8 cellular contexts compared by ENCODE assay signal in the genomic region with DNA sequence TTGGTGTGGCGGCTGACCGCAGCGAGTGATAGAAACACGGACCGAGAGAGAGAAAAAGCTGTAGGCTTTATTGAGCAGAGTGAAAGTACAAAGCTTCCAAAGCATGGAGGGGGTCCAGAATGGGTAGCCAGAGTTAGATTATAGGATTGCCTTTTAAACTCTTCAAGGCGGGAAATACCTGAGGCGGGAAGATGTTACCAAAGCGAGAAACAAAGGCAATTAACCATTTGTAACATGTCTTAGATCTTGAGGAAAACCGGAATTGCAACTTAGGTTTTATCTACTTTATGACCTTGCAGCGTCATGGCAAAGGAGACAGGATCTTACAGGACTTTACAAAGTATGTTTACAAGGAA.
A peak's percentile ranks its signal among the peaks of the same experiment; 100 is the strongest.
DNase-seq lines count a peak whose midpoint lies in the region; ATAC-seq, FAIRE-seq and TF ChIP-seq lines count a peak whose summit lies in the region.
"Not testable (repeated sequence)": the region's sequence is repeated elsewhere in the genome, so short reads cannot be mapped to it uniquely, and the experiment has no call there.

No MANE protein-coding gene starts in this region.

- H3K4me3 Mint-ChIP-seq in GM23338 = not testable (repeated sequence)
- H3K4me3 Mint-ChIP-seq in activated CD8-positive, alpha-beta memory T cell treated with anti-CD3 and anti-CD28 coated beads, Interleukin-2, amount 10 ng/mL, durations not matched to agents 7 days and 5 days = peak overlapping the region; percentile 81
- H3K4me3 Mint-ChIP-seq in naive thymus-derived CD8-positive, alpha-beta T cell = peak overlapping the region; percentile 68 to 91 (median 77)

- not testable (repeated sequence) for H3K4me3 ChIP-seq in GM23338; PC-3 (ENCODE audit: low read length); GM12878; left ventricle myocardium inferior
- peak overlapping the region in 4 of 8 donors; percentile 12 to 60 (median 28) for H3K4me3 ChIP-seq in spleen

- not testable (repeated sequence) for TF ChIP-seq POLR2A in GM12878 (IDR thresholded peaks at IDR 0.05; ENCODE audit: low read depth, low read length); spleen (IDR thresholded peaks at IDR 0.05)

- H3K27me3 Mint-ChIP-seq in GM23338 (ENCODE audit: insufficient read depth, low read depth, poor library complexity); activated CD8-positive, alpha-beta memory T cell treated with anti-CD3 and anti-CD28 coated beads, Interleukin-2, amount 10 ng/mL, durations not matched to agents 7 days and 5 days; naive thymus-derived CD8-positive, alpha-beta T cell: not testable (repeated sequence)

- not testable (repeated sequence) for H3K36me3 ChIP-seq in GM23338 (ENCODE audit: insufficient read depth); PC-3 (ENCODE audit: low read depth, low read length); GM12878 (ENCODE audit: control insufficient read depth in 2 of 2, insufficient read depth in 2 of 2, low read length in 1 of 2); left ventricle myocardium inferior; spleen

- SMC1A ChIA-PET in GM12878 (lab: Charles Lee; ENCODE audit: uncharacterized antibody, unreplicated experiment) = interaction anchor here (0.8 to 5.2 kb wide), 35 partner anchors 9 to 437 kb away, joined by 3 to 80 read pairs (median 10); a partner anchor contains a TSS

- not testable (repeated sequence) for DNase-seq in GM23338 (ENCODE audit: low spot score); PC-3; activated CD8-positive, alpha-beta memory T cell treated with anti-CD3 and anti-CD28 coated beads, Interleukin-2, amount 10 ng/mL, durations not matched to agents 7 days and 5 days; GM12878 (ENCODE audit: low read depth, low spot score); left ventricle myocardium inferior; naive thymus-derived CD8-positive, alpha-beta T cell; spleen

- peak overlapping the region; percentile 18; the same call in 1 of the 2 replicates for H3K27ac Mint-ChIP-seq in GM23338
- H3K27ac Mint-ChIP-seq in activated CD8-positive, alpha-beta memory T cell treated with anti-CD3 and anti-CD28 coated beads, Interleukin-2, amount 10 ng/mL, durations not matched to agents 7 days and 5 days = peak overlapping the region; percentile 91
- peak overlapping the region; percentile 43 to 93 (median 86) for H3K27ac Mint-ChIP-seq in naive thymus-derived CD8-positive, alpha-beta T cell

- CTCF ChIA-PET in PC-3 (lab: Charles Lee) = interaction anchor here (0.6 to 1.1 kb wide), 6 partner anchors 9 to 121 kb away, joined by 3 to 23 read pairs (median 4); no protein-coding TSS in a partner anchor
- CTCF ChIA-PET in activated CD8-positive, alpha-beta memory T cell treated with anti-CD3 and anti-CD28 coated beads, Interleukin-2, amount 10 ng/mL, durations not matched to agents 7 days and 5 days (lab: Charles Lee) = interaction anchor here (0.9 to 5.4 kb wide), 27 partner anchors 8 to 264 kb away, joined by 3 to 157 read pairs (median 4); a partner anchor contains a TSS
- CTCF ChIA-PET in GM12878 (lab: Yijun Ruan, JAX) = interaction anchor here (0.7 to 6.0 kb wide), 60 partner anchors 9 to 517 kb away, joined by 3 to 247 read pairs (median 6); a partner anchor contains a TSS

- H3K4me2 ChIP-seq in GM23338 (peak overlapping the region; percentile 60; the same call in 1 of the 2 replicates), GM12878 (ENCODE audit: control insufficient read depth, insufficient read depth) (0 out of 2 replicates have a peak overlapping the region, but pooled peaks have one; percentile 10)
- H3K4me2 ChIP-seq in PC-3 (ENCODE audit: low read length) = not testable (repeated sequence)

- not testable (repeated sequence) for H3K9ac ChIP-seq in PC-3 (ENCODE audit: low read length); GM12878 (ENCODE audit: control insufficient read depth, insufficient read depth, low read length)

- H3K4me1 ChIP-seq in GM23338 (ENCODE audit: insufficient read depth); PC-3 (ENCODE audit: insufficient read depth, low read length); GM12878 (ENCODE audit: control insufficient read depth, insufficient read depth, low read length): not testable (repeated sequence)
- H3K4me1 ChIP-seq in left ventricle myocardium inferior (peaks cover 17% of the 10 kb centered on the region), spleen (peaks cover 0 to 68% (median 44%) of the 10 kb centered on the region in 6 donors)

- not testable (repeated sequence) for TF ChIP-seq RAD21 in GM12878 (IDR thresholded peaks at IDR 0.05; ENCODE audit: insufficient read depth, low read depth, low read length)

- H3F3A ChIP-seq in GM23338 (replicated peaks; ENCODE audit: low read depth); PC-3 (ENCODE audit: low read length, unreplicated experiment): not testable (repeated sequence)

- intact Hi-C loops in PC-3 (cut with micrococcal nuclease); left ventricle myocardium inferior (cut with micrococcal nuclease); spleen (cut with DNase I; ENCODE audit: low total_unique reads): not testable (repeated sequence)
- intact Hi-C loops in GM12878 (cut with micrococcal nuclease; ENCODE audit: unreplicated experiment) = loop anchor here (5.0 kb wide), 2 partner anchors 36 to 229 kb away; no protein-coding TSS in a partner anchor

- 82% methylated on average over 10 of the region's 10 CpGs for WGBS in GM12878 (ENCODE audit: insufficient coverage, insufficient replicate concordance, low lambda C conversion rate, missing lambda C conversion rate)
- WGBS in spleen, 5 donors = 61 to 71% (median 64%) methylated on average over 10 of the region's 10 CpGs

- POLR2A ChIA-PET in PC-3 (lab: Charles Lee; ENCODE audit: unreplicated experiment) = not testable (repeated sequence)
- POLR2A ChIA-PET in GM12878 (lab: Charles Lee) = interaction anchor here (0.6 to 2.3 kb wide), 4 partner anchors 16 to 120 kb away, joined by 3 to 8 read pairs (median 4); no protein-coding TSS in a partner anchor
- POLR2A ChIA-PET in naive thymus-derived CD8-positive, alpha-beta T cell (lab: Charles Lee) = interaction anchor here (0.9 to 2.5 kb wide), 3 partner anchors 16 to 120 kb away, joined by 3 to 10 read pairs (median 7); no protein-coding TSS in a partner anchor

- H3K79me2 ChIP-seq in GM23338 (replicated peaks; ENCODE audit: insufficient read depth); PC-3 (ENCODE audit: low read length); GM12878 (ENCODE audit: control insufficient read depth, insufficient read depth, low read length): not testable (repeated sequence)

- H3K9me3 Mint-ChIP-seq in GM23338; activated CD8-positive, alpha-beta memory T cell treated with anti-CD3 and anti-CD28 coated beads, Interleukin-2, amount 10 ng/mL, durations not matched to agents 7 days and 5 days (ENCODE audit: low read depth); naive thymus-derived CD8-positive, alpha-beta T cell: not testable (repeated sequence)

- not testable (repeated sequence) for H3K9me2 ChIP-seq in GM23338 (ENCODE audit: insufficient read depth); PC-3 (replicated peaks; ENCODE audit: low read length)

- peaks cover 27% of the 10 kb centered on the region for H3K4me1 Mint-ChIP-seq in GM23338
- peaks cover 45% of the 10 kb centered on the region for H3K4me1 Mint-ChIP-seq in activated CD8-positive, alpha-beta memory T cell treated with anti-CD3 and anti-CD28 coated beads, Interleukin-2, amount 10 ng/mL, durations not matched to agents 7 days and 5 days
- peaks cover 15 to 65% (median 49%) of the 10 kb centered on the region in 4 donors for H3K4me1 Mint-ChIP-seq in naive thymus-derived CD8-positive, alpha-beta T cell

- TF ChIP-seq CTCF in 22Rv1 (IDR thresholded peaks at IDR 0.05); GM23338 (conservative IDR thresholded peaks at IDR 0.05; ENCODE audit: low read depth in 2 of 2); PC-3 (conservative IDR thresholded peaks at IDR 0.05; ENCODE audit: low read depth, low read length); GM12878 (IDR thresholded peaks at IDR 0.05 in 2 of 3, conservative IDR thresholded peaks at IDR 0.05 in 1 of 3; ENCODE audit: control insufficient read depth in 2 of 3, extremely low read depth in 1 of 3, insufficient read depth in 1 of 3, low read depth in 3 of 3, low read length in 3 of 3); left ventricle myocardium inferior (IDR thresholded peaks at IDR 0.05; ENCODE audit: borderline replicate concordance); spleen (IDR thresholded peaks at IDR 0.05 in 8 of 11, conservative IDR thresholded peaks at IDR 0.05 in 3 of 11): not testable (repeated sequence)

- not testable (repeated sequence) for H4K20me1 ChIP-seq in GM23338 (replicated peaks; ENCODE audit: insufficient read depth); PC-3 (ENCODE audit: low read length); GM12878 (ENCODE audit: control insufficient read depth, insufficient read depth)

- BruUV-seq in PC-3 (replicated peaks; lab: Mats Ljungman, UMichigan); GM12878 (replicated peaks; lab: Mats Ljungman, UMichigan): not testable (repeated sequence)

- H2AFZ ChIP-seq in GM23338 = peak overlapping the region; percentile 91
- 0 out of 2 replicates have a peak overlapping the region, but pooled peaks have one; percentile 11 for H2AFZ ChIP-seq in PC-3 (ENCODE audit: low read length)
- H2AFZ ChIP-seq in GM12878 (ENCODE audit: control insufficient read depth, low read depth, low read length) = peak overlapping the region; percentile 87

- H3K27ac ChIP-seq in 22Rv1 (peak overlapping the region; percentile 53), GM23338 (ENCODE audit: low read depth) (0 out of 2 replicates have a peak overlapping the region, but pooled peaks have one; percentile 72), left ventricle myocardium inferior (replicated peaks) (peak overlapping the region; percentile 62), spleen (peak overlapping the region; percentile 36 to 86 (median 78))
- H3K27ac ChIP-seq in PC-3 (ENCODE audit: low read length); GM12878 (ENCODE audit: control insufficient read depth, insufficient read depth): not testable (repeated sequence)

- not testable (repeated sequence) for ATAC-seq in GM23338; PC-3; activated CD8-positive, alpha-beta memory T cell treated with anti-CD3 and anti-CD28 coated beads, Interleukin-2, amount 10 ng/mL, durations not matched to agents 7 days and 5 days; GM12878
- ATAC-seq in naive thymus-derived CD8-positive, alpha-beta T cell = peak in 1 of 2 donors; percentile 3

- H3K27me3 ChIP-seq in GM23338 (ENCODE audit: insufficient read depth); PC-3 (ENCODE audit: low read length); GM12878 (replicated peaks in 1 of 2; ENCODE audit: control insufficient read depth in 2 of 2, insufficient read depth in 2 of 2, low read length in 1 of 2); left ventricle myocardium inferior (ENCODE audit: low read depth); spleen (replicated peaks in 1 of 7): not testable (repeated sequence)

- not testable (repeated sequence) for H3K9me3 ChIP-seq in PC-3 (ENCODE audit: low read length); GM12878 (replicated peaks; ENCODE audit: control insufficient read depth, insufficient read depth, low read length); left ventricle myocardium inferior (replicated peaks); spleen

- H3K36me3 Mint-ChIP-seq in GM23338 (ENCODE audit: low read depth); naive thymus-derived CD8-positive, alpha-beta T cell: not testable (repeated sequence)
- H3K36me3 Mint-ChIP-seq in activated CD8-positive, alpha-beta memory T cell treated with anti-CD3 and anti-CD28 coated beads, Interleukin-2, amount 10 ng/mL, durations not matched to agents 7 days and 5 days = peaks cover 34% of the 10 kb centered on the region

- TF ChIP-seq EP300 in GM12878 (IDR thresholded peaks at IDR 0.05; ENCODE audit: borderline replicate concordance in 1 of 2, control insufficient read depth in 1 of 2, low read depth in 2 of 2, low read length in 2 of 2) = not testable (repeated sequence)

- in situ Hi-C loops in GM12878 (cut with MboI) = loop anchor here (5.0 to 25.0 kb wide), 2 partner anchors 124 to 424 kb away; no protein-coding TSS in a partner anchor

- not testable (repeated sequence) for FAIRE-seq in GM12878 (lab: Jason Lieb, UNC)

- RAD21 ChIA-PET in GM12878 (lab: Charles Lee; ENCODE audit: unreplicated experiment) = interaction anchor here (0.7 to 5.4 kb wide), 33 partner anchors 9 to 435 kb away, joined by 3 to 80 read pairs (median 6); no protein-coding TSS in a partner anchor

Comparison
In these comparisons a context has a peak if more than half of its experiments do, and no peak if none do; other contexts are left out.
1. H2AFZ ChIP-seq: peak in every context shown above with its lines; median percentile 91 in GM23338; 87 in GM12878; 11 in PC-3.
2. H3K27ac Mint-ChIP-seq: peak in every context shown above with its lines; median percentile 91 in activated CD8-positive, alpha-beta memory T cell treated with anti-CD3 and anti-CD28 coated beads, Interleukin-2, amount 10 ng/mL, durations not matched to agents 7 days and 5 days; 86 in naive thymus-derived CD8-positive, alpha-beta T cell; 18 in GM23338.